9 cellular contexts compared by ENCODE assay signal in the genomic region with DNA sequence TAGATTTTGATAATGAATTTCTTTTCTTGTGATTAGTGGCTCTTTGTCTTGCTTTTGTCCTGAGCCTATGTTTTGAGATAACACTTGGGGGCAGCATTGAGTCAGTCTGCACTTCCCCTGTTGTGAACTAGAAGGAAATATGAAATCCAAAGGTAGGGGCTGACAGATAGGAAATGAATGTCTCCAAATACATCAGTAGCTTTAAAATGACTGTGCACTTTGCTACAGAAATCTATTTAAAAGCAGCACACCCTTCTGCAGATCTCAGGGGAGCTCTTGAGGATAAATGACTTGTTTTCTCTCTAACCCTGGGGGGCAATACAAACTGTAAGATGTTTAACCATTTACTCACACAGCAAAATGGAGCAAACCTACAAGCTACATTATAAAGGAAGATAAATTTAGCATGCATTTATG.
DNase-seq lines count a peak whose midpoint lies in the region; ATAC-seq and TF ChIP-seq lines count a peak whose summit lies in the region.
"Had no signal": no experiment of that assay in that cellular context is flagged by ENCODE, and none has a peak within 500 bp of the region (broad histone marks: within the 10 kb centered on the region; RNA-seq: fewer than 3 reads in every experiment).

No MANE protein-coding gene starts in this region.

- no peak for TF ChIP-seq CTCF in ovary (IDR thresholded peaks at IDR 0.05)

- H3K27ac ChIP-seq in ovary, result no peak overlapping the region

- intact Hi-C loops in activated CD4-positive, alpha-beta T cell treated with anti-CD3 and anti-CD28 coated beads, Interleukin-2, amount 10 ng/mL, durations not matched to agents 24 days and 14 days (cut with micrococcal nuclease), result no loop called here
- intact Hi-C loops in ovary (cut with DNase I), result no loop called here

- H3K4me3 Mint-ChIP-seq in activated CD4-positive, alpha-beta T cell treated with anti-CD3 and anti-CD28 coated beads, Interleukin-2, amount 10 ng/mL, durations not matched to agents 24 days and 14 days, result no peak overlapping the region
- H3K4me3 Mint-ChIP-seq: CD4-positive, CD25-positive, alpha-beta regulatory T cell had no signal

- ATAC-seq in GM19397 (IDR thresholded peaks at IDR 0.05; ENCODE audit: unreplicated experiment) (no peak), esophagus mucosa (no peak)

- no peaks in the 10 kb centered on the region for H3K36me3 Mint-ChIP-seq in activated CD4-positive, alpha-beta T cell treated with anti-CD3 and anti-CD28 coated beads, Interleukin-2, amount 10 ng/mL, durations not matched to agents 24 days and 14 days (ENCODE audit: low read depth)
- H3K36me3 Mint-ChIP-seq: CD4-positive, CD25-positive, alpha-beta regulatory T cell had no signal

- H3K27me3 ChIP-seq in ovary, result no peaks in the 10 kb centered on the region

- DNase-seq in activated CD4-positive, alpha-beta T cell treated with anti-CD3 and anti-CD28 coated beads for 48 hours, result peak; percentile 6
- DNase-seq in activated CD4-positive, alpha-beta T cell treated with anti-CD3 and anti-CD28 coated beads, Interleukin-2, amount 10 ng/mL, durations not matched to agents 24 days and 14 days, result no peak
- DNase-seq in NCI-H1048 (lab: John Stamatoyannopoulos, UW) (peak; percentile 25), SKM-1 (lab: John Stamatoyannopoulos, UW; ENCODE audit: unreplicated experiment) (peak; percentile 31), kidney tubule cell (ENCODE audit: low spot score) (peak; percentile 63), ovary (no peak)

- H3K4me3 ChIP-seq in ovary, result no peak overlapping the region

- no peaks in the 10 kb centered on the region for H3K9me3 Mint-ChIP-seq in activated CD4-positive, alpha-beta T cell treated with anti-CD3 and anti-CD28 coated beads, Interleukin-2, amount 10 ng/mL, durations not matched to agents 24 days and 14 days

- no peaks in the 10 kb centered on the region for H3K27me3 Mint-ChIP-seq in activated CD4-positive, alpha-beta T cell treated with anti-CD3 and anti-CD28 coated beads, Interleukin-2, amount 10 ng/mL, durations not matched to agents 24 days and 14 days
- H3K27me3 Mint-ChIP-seq: CD4-positive, CD25-positive, alpha-beta regulatory T cell had no signal

- H3K4me1 Mint-ChIP-seq in activated CD4-positive, alpha-beta T cell treated with anti-CD3 and anti-CD28 coated beads, Interleukin-2, amount 10 ng/mL, durations not matched to agents 24 days and 14 days, result no peaks in the 10 kb centered on the region
- H3K4me1 Mint-ChIP-seq: CD4-positive, CD25-positive, alpha-beta regulatory T cell had no signal

- H3K36me3 ChIP-seq in ovary, result no peaks in the 10 kb centered on the region

- no peaks in the 10 kb centered on the region for H3K4me1 ChIP-seq in ovary (ENCODE audit: insufficient read depth)

- H3K9me3 ChIP-seq in ovary, result no peaks in the 10 kb centered on the region

- H3K27ac Mint-ChIP-seq in activated CD4-positive, alpha-beta T cell treated with anti-CD3 and anti-CD28 coated beads, Interleukin-2, amount 10 ng/mL, durations not matched to agents 24 days and 14 days, result no peak overlapping the region
- H3K27ac Mint-ChIP-seq: CD4-positive, CD25-positive, alpha-beta regulatory T cell had no signal

- no peak for TF ChIP-seq POLR2A in ovary (IDR thresholded peaks at IDR 0.05)

- no peak for TF ChIP-seq EP300 in ovary (IDR thresholded peaks at IDR 0.05)

Comparison
In these comparisons a context has a peak if more than half of its experiments do, and no peak if none do; other contexts are left out.
1. DNase-seq: peak in activated CD4-positive, alpha-beta T cell treated with anti-CD3 and anti-CD28 coated beads for 48 hours (single experiment), NCI-H1048 (single experiment), SKM-1 (single experiment) and kidney tubule cell (single experiment); none in activated CD4-positive, alpha-beta T cell treated with anti-CD3 and anti-CD28 coated beads, Interleukin-2, amount 10 ng/mL, durations not matched to agents 24 days and 14 days (single experiment) and ovary (0 of 5).